In genomic region chr2:190533175-190533967, GRCh38 we compare ENCODE assay signal across 8 cellular contexts. TPM values are rescaled to one million over a fixed set of nuclear protein-coding genes. Genes with fewer than 3 reads are reported as not detected.
DNase-seq lines count a peak whose midpoint lies in the region; ATAC-seq and TF ChIP-seq lines count a peak whose summit lies in the region.

No MANE protein-coding gene starts in this region.

- H3K27me3 ChIP-seq in iPS DF 6.9 (ENCODE audit: control insufficient read depth, insufficient read depth, low read length), result no peaks in the 10 kb centered on the region

- CTCF ChIA-PET in activated naive CD4-positive, alpha-beta T cell treated with anti-CD3 and anti-CD28 coated beads for 36 hours (lab: Charles Lee), result interaction anchor here (0.6 to 1.8 kb wide), 5 partner anchors 17 to 163 kb away, joined by 3 to 7 read pairs (median 3); no protein-coding TSS in a partner anchor
- CTCF ChIA-PET in activated CD8-positive, alpha-beta T cell treated with anti-CD3 and anti-CD28 coated beads for 36 hours (lab: Charles Lee), result interaction anchor here (1.0 kb wide), 1 partner anchor 118 kb away, joined by 3 read pairs; no protein-coding TSS in a partner anchor

- POLR2A ChIA-PET in activated CD8-positive, alpha-beta T cell treated with anti-CD3 and anti-CD28 coated beads for 36 hours (lab: Charles Lee), result interaction anchor here (0.7 to 2.1 kb wide), 16 partner anchors 11 to 349 kb away, joined by 3 to 11 read pairs (median 4); partner anchors contain the start of genes HIBCH, MFSD6 and NAB1

- peak overlapping the region; percentile 96 for H3K4me3 Mint-ChIP-seq in activated naive CD4-positive, alpha-beta T cell treated with anti-CD3 and anti-CD28 coated beads for 36 hours
- peak overlapping the region; percentile 96 for H3K4me3 Mint-ChIP-seq in activated CD8-positive, alpha-beta T cell treated with anti-CD3 and anti-CD28 coated beads for 36 hours
- peak overlapping the region; percentile 96 for H3K4me3 Mint-ChIP-seq in stimulated activated naive CD8-positive, alpha-beta T cell treated with anti-CD3 and anti-CD28 coated beads, Interleukin-15, Interleukin-2, amounts not matched to agents 100 ng/mL and 50 ng/mL, for 24 hours

- H3K4me1 Mint-ChIP-seq in activated naive CD4-positive, alpha-beta T cell treated with anti-CD3 and anti-CD28 coated beads for 36 hours (ENCODE audit: low read depth), result peaks cover 62% of the 10 kb centered on the region
- H3K4me1 Mint-ChIP-seq in activated CD8-positive, alpha-beta T cell treated with anti-CD3 and anti-CD28 coated beads for 36 hours (ENCODE audit: low read depth), result peaks cover 60% of the 10 kb centered on the region
- H3K4me1 Mint-ChIP-seq in stimulated activated naive CD8-positive, alpha-beta T cell treated with anti-CD3 and anti-CD28 coated beads, Interleukin-15, Interleukin-2, amounts not matched to agents 100 ng/mL and 50 ng/mL, for 24 hours (ENCODE audit: low read depth), result peaks cover 73% of the 10 kb centered on the region

- H3K4me1 ChIP-seq in iPS DF 6.9 (ENCODE audit: control insufficient read depth, insufficient read depth, low read length), result 0 out of 2 replicates have a peak, but pooled peaks cover 1% of the 10 kb centered on the region

- intact Hi-C loops in activated naive CD4-positive, alpha-beta T cell treated with anti-CD3 and anti-CD28 coated beads for 36 hours (cut with micrococcal nuclease), result loop anchor here (1.0 to 10.0 kb wide), 9 partner anchors 115 to 1229 kb away; partner anchors contain the start of genes ASNSD1, NABP1, ORMDL1 and PMS1
- intact Hi-C loops in activated CD8-positive, alpha-beta T cell treated with anti-CD3 and anti-CD28 coated beads for 36 hours (cut with micrococcal nuclease), result loop anchor here (5.0 to 10.0 kb wide), 2 partner anchors 119 to 231 kb away; no protein-coding TSS in a partner anchor
- intact Hi-C loops in left colon (cut with DNase I, micrococcal nuclease), result no loop called here

- no peaks in the 10 kb centered on the region for H3K27me3 Mint-ChIP-seq in activated naive CD4-positive, alpha-beta T cell treated with anti-CD3 and anti-CD28 coated beads for 36 hours (ENCODE audit: low read depth)
- H3K27me3 Mint-ChIP-seq in activated CD8-positive, alpha-beta T cell treated with anti-CD3 and anti-CD28 coated beads for 36 hours, result no peaks in the 10 kb centered on the region
- no peaks in the 10 kb centered on the region for H3K27me3 Mint-ChIP-seq in stimulated activated naive CD8-positive, alpha-beta T cell treated with anti-CD3 and anti-CD28 coated beads, Interleukin-15, Interleukin-2, amounts not matched to agents 100 ng/mL and 50 ng/mL, for 24 hours

- no peaks in the 10 kb centered on the region for H3K9me3 ChIP-seq in iPS DF 6.9 (ENCODE audit: control insufficient read depth, insufficient read depth, low read length)

- H3K36me3 ChIP-seq in iPS DF 6.9 (ENCODE audit: control insufficient read depth, insufficient read depth, low read length), result no peaks in the 10 kb centered on the region

- peak overlapping the region; percentile 100 for H3K27ac Mint-ChIP-seq in activated naive CD4-positive, alpha-beta T cell treated with anti-CD3 and anti-CD28 coated beads for 36 hours
- H3K27ac Mint-ChIP-seq in activated CD8-positive, alpha-beta T cell treated with anti-CD3 and anti-CD28 coated beads for 36 hours, result peak overlapping the region; percentile 100
- H3K27ac Mint-ChIP-seq in stimulated activated naive CD8-positive, alpha-beta T cell treated with anti-CD3 and anti-CD28 coated beads, Interleukin-15, Interleukin-2, amounts not matched to agents 100 ng/mL and 50 ng/mL, for 24 hours, result peak overlapping the region; percentile 99

- H3K4me3 ChIP-seq in iPS DF 6.9 (ENCODE audit: low read length), result peak overlapping the region; percentile 45; the same call in 1 of the 2 replicates

- ATAC-seq in activated CD8-positive, alpha-beta T cell treated with anti-CD3 and anti-CD28 coated beads for 36 hours, result no peak
- no peak for ATAC-seq in HG02678 (IDR thresholded peaks at IDR 0.05; ENCODE audit: unreplicated experiment)
- ATAC-seq in left colon, result no peak
- ATAC-seq in GM21723 (IDR thresholded peaks at IDR 0.05; ENCODE audit: unreplicated experiment), result no peak

- peaks cover 34% of the 10 kb centered on the region for H3K36me3 Mint-ChIP-seq in activated naive CD4-positive, alpha-beta T cell treated with anti-CD3 and anti-CD28 coated beads for 36 hours (ENCODE audit: low read depth)
- H3K36me3 Mint-ChIP-seq in activated CD8-positive, alpha-beta T cell treated with anti-CD3 and anti-CD28 coated beads for 36 hours (ENCODE audit: low read depth), result peaks cover 33% of the 10 kb centered on the region
- H3K36me3 Mint-ChIP-seq in stimulated activated naive CD8-positive, alpha-beta T cell treated with anti-CD3 and anti-CD28 coated beads, Interleukin-15, Interleukin-2, amounts not matched to agents 100 ng/mL and 50 ng/mL, for 24 hours (ENCODE audit: low read depth), result peaks cover 29% of the 10 kb centered on the region

- no peak for DNase-seq in activated naive CD4-positive, alpha-beta T cell treated with anti-CD3 and anti-CD28 coated beads for 36 hours
- DNase-seq in activated naive CD4-positive, alpha-beta T cell treated with Interleukin-2 at 50 U/mL for 16 hours, result no peak
- no peak for DNase-seq in activated CD8-positive, alpha-beta T cell treated with anti-CD3 and anti-CD28 coated beads for 36 hours
- DNase-seq in iPS DF 6.9 (ENCODE audit: low read depth, low spot score) (no peak), left colon (no peak)

- no peak overlapping the region for H3K27ac ChIP-seq in iPS DF 6.9 (ENCODE audit: low read length)

- no peak for TF ChIP-seq CTCF in activated CD8-positive, alpha-beta T cell treated with anti-CD3 and anti-CD28 coated beads for 36 hours (IDR thresholded peaks at IDR 0.05)

- no CpG with 5 or more reads among the region's 10 CpGs for WGBS in iPS DF 6.9 (ENCODE audit: insufficient coverage, insufficient read length)

- peaks cover 18% of the 10 kb centered on the region for H3K9me3 Mint-ChIP-seq in activated naive CD4-positive, alpha-beta T cell treated with anti-CD3 and anti-CD28 coated beads for 36 hours
- peaks cover 19% of the 10 kb centered on the region for H3K9me3 Mint-ChIP-seq in activated CD8-positive, alpha-beta T cell treated with anti-CD3 and anti-CD28 coated beads for 36 hours
- H3K9me3 Mint-ChIP-seq in stimulated activated naive CD8-positive, alpha-beta T cell treated with anti-CD3 and anti-CD28 coated beads, Interleukin-15, Interleukin-2, amounts not matched to agents 100 ng/mL and 50 ng/mL, for 24 hours, result peaks cover 13% of the 10 kb centered on the region

RNA-seq across cellular contexts. Expression of gene NEMP2, which starts 1.2 kb away (rescaled TPM):
- 10 to 100 TPM; 32.9 to 34.2 TPM for total RNA-seq in activated naive CD4-positive, alpha-beta T cell treated with anti-CD3 and anti-CD28 coated beads for 36 hours
- total RNA-seq in activated CD8-positive, alpha-beta T cell treated with anti-CD3 and anti-CD28 coated beads for 36 hours, result 10 to 100 TPM; 17.2 to 19.5 TPM
- 1 to 10 TPM; 2.6 to 3.1 TPM for total RNA-seq in left colon

Comparison
In these comparisons a context has a peak if more than half of its experiments do, and no peak if none do; other contexts are left out.
1. RNA of gene NEMP2, which starts 1.2 kb away (total RNA-seq): 32.9 to 34.2 TPM in activated naive CD4-positive, alpha-beta T cell treated with anti-CD3 and anti-CD28 coated beads for 36 hours and 17.2 to 19.5 TPM in activated CD8-positive, alpha-beta T cell treated with anti-CD3 and anti-CD28 coated beads for 36 hours; 2.6 to 3.1 TPM in left colon; every median in the first group is over 4 times any median in the second.
2. intact Hi-C loops: an anchor here in activated naive CD4-positive, alpha-beta T cell treated with anti-CD3 and anti-CD28 coated beads for 36 hours (1.0 to 10.0 kb wide) and activated CD8-positive, alpha-beta T cell treated with anti-CD3 and anti-CD28 coated beads for 36 hours (5.0 to 10.0 kb wide); none called in left colon.
3. Peak in every context shown above with its lines, with median percentiles within 50 percentile points of each other: H3K27ac Mint-ChIP-seq and H3K4me3 Mint-ChIP-seq.